23 cellular contexts compared by ENCODE assay signal in genomic region chr2:81263989-81264388, GRCh38.
DNase-seq lines count a peak whose midpoint lies in the region; ATAC-seq, FAIRE-seq and TF ChIP-seq lines count a peak whose summit lies in the region.
"Had no signal": no experiment of that assay in that cellular context is flagged by ENCODE, and none has a peak within 500 bp of the region (broad histone marks: within the 10 kb centered on the region; RNA-seq: fewer than 3 reads in every experiment).

No MANE protein-coding gene starts in this region.

- no peak overlapping the region for H3K4me3 ChIP-seq in GM12878
- H3K4me3 ChIP-seq in kidney (ENCODE audit: low read length in 2 of 2): no peak overlapping the region
- H3K4me3 ChIP-seq: A549; BLaER1 treated with 17β-estradiol and CSF1 and Interleukin-3, amounts not matched to agents 10 nM and 100 nM; HAP-1 had no signal

- TF ChIP-seq EP300 in GM12878 (IDR thresholded peaks at IDR 0.05; ENCODE audit: borderline replicate concordance in 1 of 2, control insufficient read depth in 1 of 2, low read depth in 2 of 2, low read length in 2 of 2): no peak

- no peaks in the 10 kb centered on the region for H3K36me3 ChIP-seq in GM12878 (ENCODE audit: control insufficient read depth in 2 of 2, insufficient read depth in 2 of 2, low read length in 1 of 2)
- no peaks in the 10 kb centered on the region for H3K36me3 ChIP-seq in kidney (ENCODE audit: control insufficient read depth in 1 of 2, insufficient read depth in 2 of 2, low read length in 2 of 2)
- H3K36me3 ChIP-seq: BE2C; BLaER1 treated with 17β-estradiol and CSF1 and Interleukin-3, amounts not matched to agents 10 nM and 100 nM; HAP-1 had no signal

- H3K4me1 ChIP-seq in GM12878 (ENCODE audit: control insufficient read depth, insufficient read depth, low read length) (no peaks in the 10 kb centered on the region), kidney (ENCODE audit: control insufficient read depth in 1 of 2, insufficient read depth in 1 of 2, low read depth in 1 of 2, low read length in 2 of 2) (no peaks in the 10 kb centered on the region)
- H3K4me1 ChIP-seq: A549; BE2C; BLaER1 treated with 17β-estradiol and CSF1 and Interleukin-3, amounts not matched to agents 10 nM and 100 nM; HAP-1 had no signal

- peak; percentile 53 for ATAC-seq in GM18867 (IDR thresholded peaks at IDR 0.05; ENCODE audit: unreplicated experiment)
- ATAC-seq in GM12878: peak; percentile 65
- no peak for ATAC-seq in GM21737 (IDR thresholded peaks at IDR 0.05; ENCODE audit: unreplicated experiment)
- ATAC-seq: A549 had no signal

- FAIRE-seq in GM12878 (lab: Jason Lieb, UNC) (no peak), kidney (lab: Jason Lieb, UNC) (peak; percentile 21)
- FAIRE-seq: A549, D721Med, H54 had no signal

- no peak for TF ChIP-seq POLR2A in GM12878 (IDR thresholded peaks at IDR 0.05; ENCODE audit: low read depth, low read length)

- SMC1A ChIA-PET in GM12878 (lab: Charles Lee; ENCODE audit: uncharacterized antibody, unreplicated experiment): interaction anchor here (1.3 kb wide), 1 partner anchor 15 kb away, joined by 3 read pairs; no protein-coding TSS in a partner anchor

- no peaks in the 10 kb centered on the region for H3K9me3 ChIP-seq in GM12878 (replicated peaks; ENCODE audit: control insufficient read depth, insufficient read depth, low read length)
- H3K9me3 ChIP-seq in kidney (ENCODE audit: control insufficient read depth in 1 of 2, low read length in 2 of 2): peaks cover 0 to 4% of the 10 kb centered on the region in 2 donors
- H3K9me3 ChIP-seq: BE2C, HAP-1 had no signal

- intact Hi-C loops in GM12878 (cut with micrococcal nuclease; ENCODE audit: unreplicated experiment) (no loop called here), kidney (cut with DNase I) (no loop called here)

- TF ChIP-seq RAD21 in GM12878 (IDR thresholded peaks at IDR 0.05; ENCODE audit: insufficient read depth, low read depth, low read length): no peak

- H3K9ac ChIP-seq in GM12878 (ENCODE audit: control insufficient read depth, insufficient read depth, low read length) (no peak overlapping the region), kidney (ENCODE audit: low read length in 2 of 2) (no peak overlapping the region)
- H3K9ac ChIP-seq: BLaER1 treated with 17β-estradiol and CSF1 and Interleukin-3, amounts not matched to agents 10 nM and 100 nM had no signal

- CTCF ChIA-PET in GM12878 (lab: Yijun Ruan, JAX): interaction anchor here (1.7 kb wide), 1 partner anchor 8 kb away, joined by 7 read pairs; no protein-coding TSS in a partner anchor

- BruUV-seq in GM12878 (replicated peaks; lab: Mats Ljungman, UMichigan): no TSS peak

- no peaks in the 10 kb centered on the region for H3K27me3 ChIP-seq in GM12878 (replicated peaks in 1 of 2; ENCODE audit: control insufficient read depth in 2 of 2, insufficient read depth in 2 of 2, low read length in 1 of 2)
- H3K27me3 ChIP-seq: BE2C; BLaER1 treated with 17β-estradiol and CSF1 and Interleukin-3, amounts not matched to agents 10 nM and 100 nM had no signal

- DNase-seq in GM12878 (ENCODE audit: low read depth, low spot score) (no peak), kidney (no peak), middle frontal gyrus (ENCODE audit: extremely low spot score, low spot score) (no peak)
- DNase-seq in central memory CD4-positive, alpha-beta T cell: no peak
- DNase-seq: 8988T; ACHN; AML-193; BE2C; CD4-positive, alpha-beta T cell; CD8-positive, alpha-beta memory T cell; DMS 273 treated with DMSO at 0.1 percent for 48 hours; DMS79; EL; GF-D8; GOT3; HFFc6 had no signal

- H4K20me1 ChIP-seq in GM12878 (ENCODE audit: control insufficient read depth, insufficient read depth): no peaks in the 10 kb centered on the region
- H4K20me1 ChIP-seq: BLaER1 treated with 17β-estradiol and CSF1 and Interleukin-3, amounts not matched to agents 10 nM and 100 nM had no signal

- H3K79me2 ChIP-seq in GM12878 (ENCODE audit: control insufficient read depth, insufficient read depth, low read length): no peaks in the 10 kb centered on the region

- H2AFZ ChIP-seq in GM12878 (ENCODE audit: control insufficient read depth, low read depth, low read length): no peak overlapping the region

- in situ Hi-C loops in GM12878 (cut with MboI): no loop called here

- RAD21 ChIA-PET in GM12878 (lab: Charles Lee; ENCODE audit: unreplicated experiment): no interaction called here

- POLR2A ChIA-PET in GM12878 (lab: Charles Lee): interaction anchor here (0.5 kb wide), 1 partner anchor 12 kb away, joined by 4 read pairs; no protein-coding TSS in a partner anchor

- H3K27ac ChIP-seq in GM12878 (ENCODE audit: control insufficient read depth, insufficient read depth) (no peak overlapping the region), kidney (ENCODE audit: low read depth in 2 of 2, low read length in 2 of 2) (no peak overlapping the region)
- H3K27ac ChIP-seq: A549; BLaER1 treated with 17β-estradiol and CSF1 and Interleukin-3, amounts not matched to agents 10 nM and 100 nM had no signal

- TF ChIP-seq CTCF in GM12878 (IDR thresholded peaks at IDR 0.05 in 2 of 3, conservative IDR thresholded peaks at IDR 0.05 in 1 of 3; ENCODE audit: control insufficient read depth in 2 of 3, extremely low read depth in 1 of 3, insufficient read depth in 1 of 3, low read depth in 3 of 3, low read length in 3 of 3): no peak
- no peak for TF ChIP-seq CTCF in kidney (IDR thresholded peaks at IDR 0.05; ENCODE audit: borderline replicate concordance, extremely low read depth, insufficient read depth)

- H3K4me2 ChIP-seq in GM12878 (ENCODE audit: control insufficient read depth, insufficient read depth): no peak overlapping the region
- H3K4me2 ChIP-seq: A549; BLaER1 treated with 17β-estradiol and CSF1 and Interleukin-3, amounts not matched to agents 10 nM and 100 nM had no signal

TF ChIP-seq in GM12878, 131 proteins besides CTCF, POLR2A, EP300 and RAD21 (continues in another document):
- TF ChIP-seq TAF1 (IDR thresholded peaks at IDR 0.05; ENCODE audit: borderline replicate concordance, low read depth, low read length) (no peak), ZNF207 (IDR thresholded peaks at IDR 0.05; ENCODE audit: borderline replicate concordance) (no peak), TCF3 (IDR thresholded peaks at IDR 0.05; ENCODE audit: borderline replicate concordance, insufficient read depth, low read depth, low read length) (no peak), E2F4 (IDR thresholded peaks at IDR 0.05; ENCODE audit: low read depth, low read length) (no peak), SUPT20H (IDR thresholded peaks at IDR 0.05; ENCODE audit: borderline replicate concordance, control insufficient read depth, low read depth, low read length) (no peak), SMAD5 (IDR thresholded peaks at IDR 0.05; ENCODE audit: low read depth) (no peak), PAX5 (IDR thresholded peaks at IDR 0.05; ENCODE audit: borderline replicate concordance, low read depth, low read length) (no peak), CREB1 (IDR thresholded peaks at IDR 0.05; ENCODE audit: low read depth) (no peak), POU2F2 (IDR thresholded peaks at IDR 0.05; ENCODE audit: borderline replicate concordance, low read depth, low read length) (no peak), IKZF2 (IDR thresholded peaks at IDR 0.05) (peak in 1 of 2 experiments; percentile 21; a peak in 1 of 4 replicates)
- TF ChIP-seq, protein P1, sequence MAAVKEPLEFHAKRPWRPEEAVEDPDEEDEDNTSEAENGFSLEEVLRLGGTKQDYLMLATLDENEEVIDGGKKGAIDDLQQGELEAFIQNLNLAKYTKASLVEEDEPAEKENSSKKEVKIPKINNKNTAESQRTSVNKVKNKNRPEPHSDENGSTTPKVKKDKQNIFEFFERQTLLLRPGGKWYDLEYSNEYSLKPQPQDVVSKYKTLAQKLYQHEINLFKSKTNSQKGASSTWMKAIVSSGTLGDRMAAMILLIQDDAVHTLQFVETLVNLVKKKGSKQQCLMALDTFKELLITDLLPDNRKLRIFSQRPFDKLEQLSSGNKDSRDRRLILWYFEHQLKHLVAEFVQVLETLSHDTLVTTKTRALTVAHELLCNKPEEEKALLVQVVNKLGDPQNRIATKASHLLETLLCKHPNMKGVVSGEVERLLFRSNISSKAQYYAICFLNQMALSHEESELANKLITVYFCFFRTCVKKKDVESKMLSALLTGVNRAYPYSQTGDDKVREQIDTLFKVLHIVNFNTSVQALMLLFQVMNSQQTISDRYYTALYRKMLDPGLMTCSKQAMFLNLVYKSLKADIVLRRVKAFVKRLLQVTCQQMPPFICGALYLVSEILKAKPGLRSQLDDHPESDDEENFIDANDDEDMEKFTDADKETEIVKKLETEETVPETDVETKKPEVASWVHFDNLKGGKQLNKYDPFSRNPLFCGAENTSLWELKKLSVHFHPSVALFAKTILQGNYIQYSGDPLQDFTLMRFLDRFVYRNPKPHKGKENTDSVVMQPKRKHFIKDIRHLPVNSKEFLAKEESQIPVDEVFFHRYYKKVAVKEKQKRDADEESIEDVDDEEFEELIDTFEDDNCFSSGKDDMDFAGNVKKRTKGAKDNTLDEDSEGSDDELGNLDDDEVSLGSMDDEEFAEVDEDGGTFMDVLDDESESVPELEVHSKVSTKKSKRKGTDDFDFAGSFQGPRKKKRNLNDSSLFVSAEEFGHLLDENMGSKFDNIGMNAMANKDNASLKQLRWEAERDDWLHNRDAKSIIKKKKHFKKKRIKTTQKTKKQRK (IDR thresholded peaks at IDR 0.05; ENCODE audit: low read depth, low read length): no peak
